Comparison of ENCODE assay signal across 1 cellular context in genomic region chr6:160519133-160519532, GRCh38.
TF ChIP-seq lines count a peak whose summit lies in the region.

No MANE protein-coding gene starts in this region.

TF ChIP-seq in GM23338, 12 proteins besides CTCF, POLR2A, EP300 and RAD21 (continued from another document):
- no peak for TF ChIP-seq JUNB (IDR thresholded peaks at IDR 0.05; ENCODE audit: unreplicated experiment)
- TF ChIP-seq STAT1 (IDR thresholded peaks at IDR 0.05; ENCODE audit: unreplicated experiment) = no peak
- no peak for TF ChIP-seq ZNF331 (CRISPR knock-in tag; IDR thresholded peaks at IDR 0.05; ENCODE audit: low read depth)
- TF ChIP-seq, protein P1, sequence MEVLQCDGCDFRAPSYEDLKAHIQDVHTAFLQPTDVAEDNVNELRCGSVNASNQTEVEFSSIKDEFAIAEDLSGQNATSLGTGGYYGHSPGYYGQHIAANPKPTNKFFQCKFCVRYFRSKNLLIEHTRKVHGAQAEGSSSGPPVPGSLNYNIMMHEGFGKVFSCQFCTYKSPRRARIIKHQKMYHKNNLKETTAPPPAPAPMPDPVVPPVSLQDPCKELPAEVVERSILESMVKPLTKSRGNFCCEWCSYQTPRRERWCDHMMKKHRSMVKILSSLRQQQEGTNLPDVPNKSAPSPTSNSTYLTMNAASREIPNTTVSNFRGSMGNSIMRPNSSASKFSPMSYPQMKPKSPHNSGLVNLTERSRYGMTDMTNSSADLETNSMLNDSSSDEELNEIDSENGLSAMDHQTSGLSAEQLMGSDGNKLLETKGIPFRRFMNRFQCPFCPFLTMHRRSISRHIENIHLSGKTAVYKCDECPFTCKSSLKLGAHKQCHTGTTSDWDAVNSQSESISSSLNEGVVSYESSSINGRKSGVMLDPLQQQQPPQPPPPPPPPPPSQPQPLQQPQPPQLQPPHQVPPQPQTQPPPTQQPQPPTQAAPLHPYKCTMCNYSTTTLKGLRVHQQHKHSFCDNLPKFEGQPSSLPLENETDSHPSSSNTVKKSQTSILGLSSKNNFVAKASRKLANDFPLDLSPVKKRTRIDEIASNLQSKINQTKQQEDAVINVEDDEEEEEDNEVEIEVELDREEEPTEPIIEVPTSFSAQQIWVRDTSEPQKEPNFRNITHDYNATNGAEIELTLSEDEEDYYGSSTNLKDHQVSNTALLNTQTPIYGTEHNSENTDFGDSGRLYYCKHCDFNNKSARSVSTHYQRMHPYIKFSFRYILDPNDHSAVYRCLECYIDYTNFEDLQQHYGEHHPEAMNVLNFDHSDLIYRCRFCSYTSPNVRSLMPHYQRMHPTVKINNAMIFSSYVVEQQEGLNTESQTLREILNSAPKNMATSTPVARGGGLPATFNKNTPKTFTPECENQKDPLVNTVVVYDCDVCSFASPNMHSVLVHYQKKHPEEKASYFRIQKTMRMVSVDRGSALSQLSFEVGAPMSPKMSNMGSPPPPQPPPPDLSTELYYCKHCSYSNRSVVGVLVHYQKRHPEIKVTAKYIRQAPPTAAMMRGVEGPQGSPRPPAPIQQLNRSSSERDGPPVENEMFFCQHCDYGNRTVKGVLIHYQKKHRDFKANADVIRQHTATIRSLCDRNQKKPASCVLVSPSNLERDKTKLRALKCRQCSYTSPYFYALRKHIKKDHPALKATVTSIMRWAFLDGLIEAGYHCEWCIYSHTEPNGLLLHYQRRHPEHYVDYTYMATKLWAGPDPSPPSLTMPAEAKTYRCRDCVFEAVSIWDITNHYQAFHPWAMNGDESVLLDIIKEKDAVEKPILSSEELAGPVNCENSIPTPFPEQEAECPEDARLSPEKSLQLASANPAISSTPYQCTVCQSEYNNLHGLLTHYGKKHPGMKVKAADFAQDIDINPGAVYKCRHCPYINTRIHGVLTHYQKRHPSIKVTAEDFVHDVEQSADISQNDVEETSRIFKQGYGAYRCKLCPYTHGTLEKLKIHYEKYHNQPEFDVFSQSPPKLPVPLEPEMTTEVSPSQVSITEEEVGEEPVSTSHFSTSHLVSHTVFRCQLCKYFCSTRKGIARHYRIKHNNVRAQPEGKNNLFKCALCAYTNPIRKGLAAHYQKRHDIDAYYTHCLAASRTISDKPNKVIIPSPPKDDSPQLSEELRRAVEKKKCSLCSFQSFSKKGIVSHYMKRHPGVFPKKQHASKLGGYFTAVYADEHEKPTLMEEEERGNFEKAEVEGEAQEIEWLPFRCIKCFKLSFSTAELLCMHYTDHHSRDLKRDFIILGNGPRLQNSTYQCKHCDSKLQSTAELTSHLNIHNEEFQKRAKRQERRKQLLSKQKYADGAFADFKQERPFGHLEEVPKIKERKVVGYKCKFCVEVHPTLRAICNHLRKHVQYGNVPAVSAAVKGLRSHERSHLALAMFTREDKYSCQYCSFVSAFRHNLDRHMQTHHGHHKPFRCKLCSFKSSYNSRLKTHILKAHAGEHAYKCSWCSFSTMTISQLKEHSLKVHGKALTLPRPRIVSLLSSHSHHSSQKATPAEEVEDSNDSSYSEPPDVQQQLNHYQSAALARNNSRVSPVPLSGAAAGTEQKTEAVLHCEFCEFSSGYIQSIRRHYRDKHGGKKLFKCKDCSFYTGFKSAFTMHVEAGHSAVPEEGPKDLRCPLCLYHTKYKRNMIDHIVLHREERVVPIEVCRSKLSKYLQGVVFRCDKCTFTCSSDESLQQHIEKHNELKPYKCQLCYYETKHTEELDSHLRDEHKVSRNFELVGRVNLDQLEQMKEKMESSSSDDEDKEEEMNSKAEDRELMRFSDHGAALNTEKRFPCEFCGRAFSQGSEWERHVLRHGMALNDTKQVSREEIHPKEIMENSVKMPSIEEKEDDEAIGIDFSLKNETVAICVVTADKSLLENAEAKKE (CRISPR knock-in tag; IDR thresholded peaks at IDR 0.05) = no peak
- TF ChIP-seq POLR2AphosphoS5 (IDR thresholded peaks at IDR 0.05; ENCODE audit: low read depth) = no peak
- TF ChIP-seq ZNF114 (CRISPR knock-in tag; IDR thresholded peaks at IDR 0.05) = no peak
- no peak for TF ChIP-seq NANOG (IDR thresholded peaks at IDR 0.05; ENCODE audit: borderline replicate concordance)
- no peak for TF ChIP-seq EZH2 (IDR thresholded peaks at IDR 0.05; ENCODE audit: low read depth, unreplicated experiment)
